In the genomic region with DNA sequence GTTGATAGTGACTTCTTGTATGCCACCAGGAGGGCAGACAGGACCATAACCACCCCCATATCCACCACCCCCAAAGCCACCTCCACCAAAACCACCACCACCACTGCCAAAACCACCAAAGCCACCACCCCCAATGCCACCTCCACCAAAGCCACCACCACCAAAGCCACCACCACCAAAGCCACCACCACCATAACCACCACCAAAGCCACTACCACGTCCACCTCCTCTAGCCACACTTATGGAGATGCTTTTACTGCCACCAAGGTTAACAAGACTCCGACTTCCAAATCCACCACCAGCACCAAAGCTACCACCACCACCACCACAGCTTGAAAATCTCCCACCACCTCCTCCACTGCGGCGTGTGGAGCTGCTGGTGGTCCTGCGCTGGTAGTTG, we compare ENCODE assay signal across 34 cellular contexts. TPM values are rescaled to one million over a fixed set of nuclear protein-coding genes. Genes with fewer than 3 reads are reported as not detected.
"Had no signal": no experiment of that assay in that cellular context is flagged by ENCODE, and none has a peak within 500 bp of the region (broad histone marks: within the 10 kb centered on the region; RNA-seq: fewer than 3 reads in every experiment).

No MANE protein-coding gene starts in this region.

- H3K4me1 ChIP-seq: colonic mucosa, gastrocnemius medialis, lower lobe of right lung, psoas muscle, sigmoid colon, spleen, stomach, tibial artery, upper lobe of left lung had no signal

- H3K27ac Mint-ChIP-seq: dendritic cell treated with granulocyte-macrophage colony-stimulating factor and Interleukin-4, amounts not matched to agents 40 ng/mL and 50 ng/mL, for 4 days; endodermal cell; stimulated activated naive B cell treated with anti-CD40 and anti-IgM and Interleukin-4, amounts not matched to agents 10 μg/mL and 1 μg/mL and 100 μg/mL, for 72 hours had no signal

- H3K27ac ChIP-seq: colonic mucosa, epithelial cell of prostate, gastrocnemius medialis, lower lobe of right lung, neutrophil, psoas muscle, sigmoid colon, spleen, stomach, testis, tibial artery, upper lobe of left lung had no signal

- H3K36me3 Mint-ChIP-seq: natural killer cell; stimulated activated naive B cell treated with anti-CD40 and anti-IgM and Interleukin-4, amounts not matched to agents 10 μg/mL and 1 μg/mL and 100 μg/mL, for 72 hours had no signal

- ATAC-seq: esophagus mucosa; gastrocnemius medialis; left ventricle myocardium superior; lower lobe of right lung; natural killer cell; psoas muscle; right cardiac atrium; stimulated activated naive B cell treated with anti-CD40 and anti-IgM and Interleukin-4, amounts not matched to agents 10 μg/mL and 1 μg/mL and 100 μg/mL, for 72 hours had no signal

- FAIRE-seq: keratinocyte, urothelium cell line had no signal

- H3K4me1 Mint-ChIP-seq: endodermal cell; stimulated activated naive B cell treated with anti-CD40 and anti-IgM and Interleukin-4, amounts not matched to agents 10 μg/mL and 1 μg/mL and 100 μg/mL, for 72 hours had no signal

- H3K9me3 Mint-ChIP-seq: dendritic cell treated with granulocyte-macrophage colony-stimulating factor and Interleukin-4, amounts not matched to agents 40 ng/mL and 50 ng/mL, for 4 days; endodermal cell; natural killer cell; stimulated activated naive B cell treated with anti-CD40 and anti-IgM and Interleukin-4, amounts not matched to agents 10 μg/mL and 1 μg/mL and 100 μg/mL, for 72 hours had no signal

- H3K27me3 ChIP-seq: colonic mucosa, gastrocnemius medialis, sigmoid colon, testis, upper lobe of left lung had no signal

- H3K4me3 Mint-ChIP-seq: dendritic cell treated with granulocyte-macrophage colony-stimulating factor and Interleukin-4, amounts not matched to agents 40 ng/mL and 50 ng/mL, for 4 days; endodermal cell; natural killer cell; stimulated activated naive B cell treated with anti-CD40 and anti-IgM and Interleukin-4, amounts not matched to agents 10 μg/mL and 1 μg/mL and 100 μg/mL, for 72 hours had no signal

- H3K9me3 ChIP-seq: colonic mucosa, gastrocnemius medialis, lower lobe of right lung, neutrophil, psoas muscle, sigmoid colon, spleen, stomach, testis, tibial artery, upper lobe of left lung had no signal

- H3K36me3 ChIP-seq: colonic mucosa, gastrocnemius medialis, lower lobe of right lung, neutrophil, sigmoid colon, spleen, stomach, tibial artery, upper lobe of left lung had no signal

- H3K4me3 ChIP-seq: colonic mucosa, gastrocnemius medialis, lower lobe of right lung, psoas muscle, sigmoid colon, spleen, stomach, testis, tibial artery, upper lobe of left lung had no signal

- DNase-seq: colonic mucosa; effector CD8-positive, alpha-beta T cell; endodermal cell; foreskin fibroblast; gastrocnemius medialis; head of caudate nucleus; left ventricle myocardium superior; lower lobe of right lung; natural killer cell; psoas muscle; right cardiac atrium; sigmoid colon; spleen; stimulated activated CD4-positive, alpha-beta T cell treated with anti-CD3 and anti-CD28 coated beads, Interleukin-2, amount 100 ng/mL, for 48 hours; stimulated activated naive B cell treated with anti-CD40 and anti-IgM and Interleukin-4, amounts not matched to agents 10 μg/mL and 1 μg/mL and 100 μg/mL, for 72 hours; stomach; testis; tibial artery; upper lobe of left lung had no signal

RNA-seq across cellular contexts. Expression of gene KRT1, which starts 0.3 kb away (rescaled TPM):
- total RNA-seq: chondrocyte, endodermal cell, gastrocnemius medialis, glomerular endothelial cell, mesenteric fat pad, myocyte, osteocyte, renal cortical epithelial cell, right cardiac atrium, sigmoid colon, testis had no signal
- polyA plus RNA-seq: neural cell, right cardiac atrium, sigmoid colon, stomach had no signal

RNA-seq across cellular contexts. Expression of gene KRT77, which starts 23.4 kb away (rescaled TPM):
- total RNA-seq: chondrocyte, colonic mucosa, endodermal cell, esophagus mucosa, gastrocnemius medialis, glomerular endothelial cell, left ventricle myocardium superior, lower lobe of right lung, mesenteric fat pad, myocyte, natural killer cell, osteocyte, psoas muscle, renal cortical epithelial cell, right cardiac atrium, sigmoid colon, skeletal muscle tissue, spleen, stomach, upper lobe of left lung had no signal
- polyA plus RNA-seq: neural cell, right cardiac atrium had no signal

RNA-seq across cellular contexts. Expression of gene KRT2, which starts 27.9 kb away (rescaled TPM):
- total RNA-seq: chondrocyte, colonic mucosa, endodermal cell, esophagus mucosa, gastrocnemius medialis, glomerular endothelial cell, left ventricle myocardium superior, lower lobe of right lung, mesenteric fat pad, myocyte, osteocyte, psoas muscle, renal cortical epithelial cell, right cardiac atrium, sigmoid colon, skeletal muscle tissue, stomach, subcutaneous adipose tissue, testis, upper lobe of left lung had no signal
- polyA plus RNA-seq: neural cell, psoas muscle, right cardiac atrium, stomach had no signal
